1 cellular context compared by ENCODE assay signal in the genomic region with DNA sequence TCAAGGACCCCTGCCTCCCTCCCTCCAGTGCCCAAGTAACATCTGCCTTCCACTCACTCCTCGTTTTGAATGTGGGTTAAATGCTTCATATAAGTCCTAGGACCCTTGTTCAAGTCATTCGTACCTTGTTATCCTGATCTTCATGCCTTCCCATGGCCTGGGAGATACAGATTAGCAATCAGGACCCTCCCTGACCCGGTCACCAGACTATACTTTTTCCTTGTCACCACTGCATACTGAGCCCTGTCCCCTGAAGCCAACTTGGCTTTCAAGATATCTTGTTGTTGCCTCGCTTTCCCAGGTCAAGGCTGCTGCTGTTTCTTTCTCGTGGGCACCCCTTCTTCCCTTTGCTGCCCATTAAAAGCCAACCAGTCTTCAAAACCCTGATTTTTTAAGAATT.
TF ChIP-seq lines count a peak whose summit lies in the region.

No MANE protein-coding gene starts in this region.

TF ChIP-seq in K562, 482 proteins besides CTCF, POLR2A, EP300 and RAD21:
- no peak for TF ChIP-seq FIP1L1 (IDR thresholded peaks at IDR 0.05; ENCODE audit: low read depth, low read length, poor library complexity, severe bottlenecking)
- TF ChIP-seq CBFA2T2 (conservative IDR thresholded peaks at IDR 0.05), result peak; percentile 39
- TF ChIP-seq MCM3 (IDR thresholded peaks at IDR 0.05), result no peak
- TF ChIP-seq CBFA2T3 (IDR thresholded peaks at IDR 0.05), result peak; percentile 53; the same call in 1 of the 2 replicates
- TF ChIP-seq FOXJ3 (CRISPR knock-in tag; IDR thresholded peaks at IDR 0.05), result no peak
- TF ChIP-seq ZNF551 (CRISPR knock-in tag; IDR thresholded peaks at IDR 0.05), result no peak
- no peak for TF ChIP-seq SREBF1 (IDR thresholded peaks at IDR 0.05; ENCODE audit: borderline replicate concordance, low read depth, low read length)
- TF ChIP-seq, protein P1, sequence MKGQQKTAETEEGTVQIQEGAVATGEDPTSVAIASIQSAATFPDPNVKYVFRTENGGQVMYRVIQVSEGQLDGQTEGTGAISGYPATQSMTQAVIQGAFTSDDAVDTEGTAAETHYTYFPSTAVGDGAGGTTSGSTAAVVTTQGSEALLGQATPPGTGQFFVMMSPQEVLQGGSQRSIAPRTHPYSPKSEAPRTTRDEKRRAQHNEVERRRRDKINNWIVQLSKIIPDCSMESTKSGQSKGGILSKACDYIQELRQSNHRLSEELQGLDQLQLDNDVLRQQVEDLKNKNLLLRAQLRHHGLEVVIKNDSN (CRISPR knock-in tag; IDR thresholded peaks at IDR 0.05), result no peak
- TF ChIP-seq ZNF695 (CRISPR knock-in tag; IDR thresholded peaks at IDR 0.05), result no peak
- TF ChIP-seq, protein P2, sequence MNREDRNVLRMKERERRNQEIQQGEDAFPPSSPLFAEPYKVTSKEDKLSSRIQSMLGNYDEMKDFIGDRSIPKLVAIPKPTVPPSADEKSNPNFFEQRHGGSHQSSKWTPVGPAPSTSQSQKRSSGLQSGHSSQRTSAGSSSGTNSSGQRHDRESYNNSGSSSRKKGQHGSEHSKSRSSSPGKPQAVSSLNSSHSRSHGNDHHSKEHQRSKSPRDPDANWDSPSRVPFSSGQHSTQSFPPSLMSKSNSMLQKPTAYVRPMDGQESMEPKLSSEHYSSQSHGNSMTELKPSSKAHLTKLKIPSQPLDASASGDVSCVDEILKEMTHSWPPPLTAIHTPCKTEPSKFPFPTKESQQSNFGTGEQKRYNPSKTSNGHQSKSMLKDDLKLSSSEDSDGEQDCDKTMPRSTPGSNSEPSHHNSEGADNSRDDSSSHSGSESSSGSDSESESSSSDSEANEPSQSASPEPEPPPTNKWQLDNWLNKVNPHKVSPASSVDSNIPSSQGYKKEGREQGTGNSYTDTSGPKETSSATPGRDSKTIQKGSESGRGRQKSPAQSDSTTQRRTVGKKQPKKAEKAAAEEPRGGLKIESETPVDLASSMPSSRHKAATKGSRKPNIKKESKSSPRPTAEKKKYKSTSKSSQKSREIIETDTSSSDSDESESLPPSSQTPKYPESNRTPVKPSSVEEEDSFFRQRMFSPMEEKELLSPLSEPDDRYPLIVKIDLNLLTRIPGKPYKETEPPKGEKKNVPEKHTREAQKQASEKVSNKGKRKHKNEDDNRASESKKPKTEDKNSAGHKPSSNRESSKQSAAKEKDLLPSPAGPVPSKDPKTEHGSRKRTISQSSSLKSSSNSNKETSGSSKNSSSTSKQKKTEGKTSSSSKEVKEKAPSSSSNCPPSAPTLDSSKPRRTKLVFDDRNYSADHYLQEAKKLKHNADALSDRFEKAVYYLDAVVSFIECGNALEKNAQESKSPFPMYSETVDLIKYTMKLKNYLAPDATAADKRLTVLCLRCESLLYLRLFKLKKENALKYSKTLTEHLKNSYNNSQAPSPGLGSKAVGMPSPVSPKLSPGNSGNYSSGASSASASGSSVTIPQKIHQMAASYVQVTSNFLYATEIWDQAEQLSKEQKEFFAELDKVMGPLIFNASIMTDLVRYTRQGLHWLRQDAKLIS (CRISPR knock-in tag; IDR thresholded peaks at IDR 0.05), result no peak
- TF ChIP-seq GATAD2B (IDR thresholded peaks at IDR 0.05; ENCODE audit: borderline replicate concordance), result no peak
- no peak for TF ChIP-seq MIER1 (IDR thresholded peaks at IDR 0.05; ENCODE audit: low read depth)
- no peak for TF ChIP-seq GABPA (tag; conservative IDR thresholded peaks at IDR 0.05; ENCODE audit: low read depth)
- no peak for TF ChIP-seq WHSC1 (IDR thresholded peaks at IDR 0.05; ENCODE audit: low read length)
